In genomic region chr7:30005511-30005910, GRCh38 we compare ENCODE assay signal across 23 cellular contexts. TPM values are rescaled to one million over a fixed set of nuclear protein-coding genes. Genes with fewer than 3 reads are reported as not detected.
DNase-seq lines count a peak whose midpoint lies in the region; ATAC-seq, FAIRE-seq and TF ChIP-seq lines count a peak whose summit lies in the region.
"Had no signal": no experiment of that assay in that cellular context is flagged by ENCODE, and none has a peak within 500 bp of the region (broad histone marks: within the 10 kb centered on the region; RNA-seq: fewer than 3 reads in every experiment).

No MANE protein-coding gene starts in this region.

- CTCF ChIA-PET in WTC11 (lab: Charles Lee) = interaction anchor here (1.0 kb wide), 1 partner anchor 559 kb away, joined by 3 read pairs; no protein-coding TSS in a partner anchor

- no peaks in the 10 kb centered on the region for H3K27me3 Mint-ChIP-seq in WTC11 (ENCODE audit: low read depth)

- H3K36me3 Mint-ChIP-seq in WTC11 = no peaks in the 10 kb centered on the region

- peak; percentile 40 for DNase-seq in H7
- DNase-seq in NCI-H1417 treated with DMSO at 0.1 percent for 48 hours (lab: John Stamatoyannopoulos, UW) = peak; percentile 30
- DNase-seq in WTC11 (ENCODE audit: low spot score) = no peak
- DNase-seq in pons (ENCODE audit: low spot score) = peak; percentile 65
- DNase-seq in colonic mucosa = no peak
- DNase-seq in D721Med (ENCODE audit: insufficient read length, low spot score) = no peak
- DNase-seq: Caco-2; CD4-positive, alpha-beta T cell; DMS153; GM23248; Kasumi-1; MG63; NCI-H1048; NCI-H1694 treated with DMSO at 0.1 percent for 48 hours; NCI-H2171; NCI-H774; SHP77; SK-N-SH; T-helper 1 cell had no signal

- no peak overlapping the region for H3K27ac ChIP-seq in colonic mucosa
- H3K27ac ChIP-seq: A549, GM23248 had no signal

- ATAC-seq in WTC11 (no peak), HG02840 (IDR thresholded peaks at IDR 0.05; ENCODE audit: low FRiP score, unreplicated experiment) (no peak)
- ATAC-seq: A549 had no signal

- H3K36me3 ChIP-seq in H7 (replicated peaks; ENCODE audit: control insufficient read depth, insufficient read depth, low read length) (no peaks in the 10 kb centered on the region), colonic mucosa (no peaks in the 10 kb centered on the region)
- H3K36me3 ChIP-seq: MG63 had no signal

- intact Hi-C loops in colonic mucosa (cut with DNase I) = no loop called here

- no peak overlapping the region for H3K9ac ChIP-seq in colonic mucosa (ENCODE audit: low read depth in 2 of 2, low read length in 2 of 2)
- H3K9ac ChIP-seq: GM23248, SK-N-SH had no signal

- TF ChIP-seq CTCF in WTC11 (IDR thresholded peaks at IDR 0.05) (no peak), colonic mucosa (IDR thresholded peaks at IDR 0.05) (no peak), D721Med (IDR thresholded peaks at IDR 0.05; ENCODE audit: insufficient read depth, missing control alignments) (no peak)

- FAIRE-seq in D721Med (lab: Jason Lieb, UNC) = no peak
- FAIRE-seq: A549, GM12891, GM19239 had no signal

- H3K4me3 Mint-ChIP-seq in WTC11 = no peak overlapping the region
- H3K4me3 Mint-ChIP-seq: CD4-positive, alpha-beta T cell had no signal

- no peaks in the 10 kb centered on the region for H3K27me3 ChIP-seq in H7 (ENCODE audit: control insufficient read depth, insufficient read depth, low read length)
- no peaks in the 10 kb centered on the region for H3K27me3 ChIP-seq in colonic mucosa
- H3K27me3 ChIP-seq: MG63 had no signal

- peak overlapping the region; percentile 9; the same call in 1 of the 2 replicates for H3K27ac Mint-ChIP-seq in WTC11
- H3K27ac Mint-ChIP-seq: CD4-positive, alpha-beta T cell had no signal

- no peaks in the 10 kb centered on the region for H3K9me3 ChIP-seq in colonic mucosa
- H3K9me3 ChIP-seq: A549, Caco-2, MG63, SK-N-SH had no signal

- H3K9me3 Mint-ChIP-seq in WTC11 = no peaks in the 10 kb centered on the region
- H3K9me3 Mint-ChIP-seq: CD4-positive, alpha-beta T cell had no signal

- POLR2A ChIA-PET in WTC11 (lab: Charles Lee) = no interaction called here

- H3K4me1 Mint-ChIP-seq in WTC11 = peaks cover 19% of the 10 kb centered on the region

- no peaks in the 10 kb centered on the region for H3K4me1 ChIP-seq in colonic mucosa
- H3K4me1 ChIP-seq: A549, Caco-2 had no signal

- H3K4me3 ChIP-seq in H7 (ENCODE audit: insufficient read depth, low read depth, low read length) (no peak overlapping the region), colonic mucosa (no peak overlapping the region)
- H3K4me3 ChIP-seq: A549, GM23248, MG63 had no signal

TF ChIP-seq in WTC11, 78 proteins besides CTCF, POLR2A, EP300 and RAD21:
- TF ChIP-seq ZNF512 (CRISPR knock-in tag; IDR thresholded peaks at IDR 0.05; ENCODE audit: borderline replicate concordance) (no peak), NFE2L1 (CRISPR knock-in tag; IDR thresholded peaks at IDR 0.05) (no peak), IRF2 (CRISPR knock-in tag; IDR thresholded peaks at IDR 0.05; ENCODE audit: borderline replicate concordance, low read depth) (no peak), NFYB (CRISPR knock-in tag; conservative IDR thresholded peaks at IDR 0.05; ENCODE audit: low read depth) (no peak), ELF4 (CRISPR knock-in tag; IDR thresholded peaks at IDR 0.05; ENCODE audit: low read depth) (no peak), SMAD3 (CRISPR knock-in tag; IDR thresholded peaks at IDR 0.05; ENCODE audit: borderline replicate concordance) (no peak), ESRRA (CRISPR knock-in tag; IDR thresholded peaks at IDR 0.05; ENCODE audit: borderline replicate concordance) (no peak), JAZF1 (CRISPR knock-in tag; IDR thresholded peaks at IDR 0.05) (no peak), MAX (CRISPR knock-in tag; IDR thresholded peaks at IDR 0.05) (no peak), ATF1 (CRISPR knock-in tag; IDR thresholded peaks at IDR 0.05) (no peak), ZNF138 (CRISPR knock-in tag; conservative IDR thresholded peaks at IDR 0.05) (no peak)
- TF ChIP-seq, protein P1, sequence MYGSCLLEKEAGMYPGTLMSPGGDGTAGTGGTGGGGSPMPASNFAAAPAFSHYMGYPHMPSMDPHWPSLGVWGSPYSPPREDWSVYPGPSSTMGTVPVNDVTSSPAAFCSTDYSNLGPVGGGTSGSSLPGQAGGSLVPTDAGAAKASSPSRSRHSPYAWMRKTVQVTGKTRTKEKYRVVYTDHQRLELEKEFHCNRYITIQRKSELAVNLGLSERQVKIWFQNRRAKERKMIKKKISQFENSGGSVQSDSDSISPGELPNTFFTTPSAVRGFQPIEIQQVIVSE (CRISPR knock-in tag; IDR thresholded peaks at IDR 0.05; ENCODE audit: borderline replicate concordance) = no peak
TF ChIP-seq in WTC11: peak in this region for 0.

RNA-seq across cellular contexts. Expression of gene SCRN1, which starts 15.9 kb away (rescaled TPM):
- 115 and 123 TPM in 2 replicates for total RNA-seq in H7 (2014; rRNA removed; shearing (Covaris generic))
- 96.2 to 105 TPM (median 101 TPM) in 3 replicates for total RNA-seq in WTC11 (2021)
- total RNA-seq in colonic mucosa = 10 to 100 TPM; 13.2 to 17.1 TPM

RNA-seq across cellular contexts. Expression of gene FKBP14, which starts 21.0 kb away (rescaled TPM):
- 12.5 and 15.3 TPM in 2 replicates for total RNA-seq in H7 (2014; rRNA removed; shearing (Covaris generic))
- total RNA-seq in WTC11 (2021) (18.1 to 23.0 TPM (median 19.2 TPM) in 3 replicates), colonic mucosa (1 to 10 TPM; 7.6 to 9.8 TPM)

RNA-seq across cellular contexts. Expression of gene PLEKHA8, which starts 22.7 kb away (rescaled TPM):
- 29.2 and 31.3 TPM in 2 replicates for total RNA-seq in H7 (2014; rRNA removed; shearing (Covaris generic))
- total RNA-seq in WTC11 (2021) = 38.1 to 40.1 TPM (median 38.6 TPM) in 3 replicates
- total RNA-seq in colonic mucosa = 10 to 100 TPM; 11.7 to 14.9 TPM

Comparison
In these comparisons a context has a peak if more than half of its experiments do, and no peak if none do; other contexts are left out.
1. DNase-seq: peak in H7 (single experiment), NCI-H1417 treated with DMSO at 0.1 percent for 48 hours (single experiment) and pons (single experiment); none in WTC11 (single experiment), colonic mucosa (single experiment) and D721Med (single experiment).